ENCODE assay signal across 16 cellular contexts in genomic region chr9:97852001-97852398, GRCh38. TPM values are rescaled to one million over a fixed set of nuclear protein-coding genes. Genes with fewer than 3 reads are reported as not detected.
A peak's percentile ranks its signal among the peaks of the same experiment; 100 is the strongest.
DNase-seq lines count a peak whose midpoint lies in the region; ATAC-seq and TF ChIP-seq lines count a peak whose summit lies in the region.
"Had no signal": no experiment of that assay in that cellular context is flagged by ENCODE, and none has a peak within 500 bp of the region (broad histone marks: within the 10 kb centered on the region; RNA-seq: fewer than 3 reads in every experiment).

No MANE protein-coding gene starts in this region.

- TF ChIP-seq CTCF in glutamatergic neuron (IDR thresholded peaks at IDR 0.05; ENCODE audit: partially characterized antibody, unreplicated experiment): no peak

- no peaks in the 10 kb centered on the region for H3K36me3 ChIP-seq in iPS-20b (ENCODE audit: insufficient read depth, low read depth, low read length)
- H3K36me3 ChIP-seq: uterus had no signal

- peak overlapping the region; percentile 40; the same call in 1 of the 2 replicates for H3K4me3 ChIP-seq in iPS-20b (ENCODE audit: low read length)
- H3K4me3 ChIP-seq: uterus had no signal

- DNase-seq in activated naive CD8-positive, alpha-beta T cell treated with anti-CD3 and anti-CD28 coated beads, Interleukin-2, amount 50 U/mL, for 24 hours: no peak
- DNase-seq in T-helper 17 cell: no peak
- DNase-seq in stimulated activated naive B cell treated with anti-CD40 and anti-IgM and Interleukin-4, amounts not matched to agents 10 μg/mL and 1 μg/mL and 100 μg/mL, for 72 hours: no peak
- DNase-seq in glutamatergic neuron: no peak
- DNase-seq in activated CD8-positive, alpha-beta memory T cell treated with anti-CD3 and anti-CD28 coated beads, Interleukin-2, amount 50 U/mL, for 4 hours: no peak
- DNase-seq: activated T-cell treated with anti-CD3 and anti-CD28 coated beads for 4 hours; Karpas-422; midbrain; NCI-H187 treated with DMSO at 0.1 percent for 48 hours; NCI-H774; stimulated activated CD8-positive, alpha-beta memory T cell treated with anti-CD3 and anti-CD28 coated beads, Interleukin-4, amount 100 ng/mL, for 48 hours; uterus had no signal

- H3K27me3 ChIP-seq in iPS-20b (ENCODE audit: insufficient read depth, low read length): peaks cover 100% of the 10 kb centered on the region

- no peak for ATAC-seq in activated naive CD8-positive, alpha-beta T cell treated with anti-CD3 and anti-CD28 coated beads, Interleukin-2, amount 50 U/mL, for 24 hours
- no peak for ATAC-seq in T-helper 17 cell
- ATAC-seq in stimulated activated naive B cell treated with anti-CD40 and anti-IgM and Interleukin-4, amounts not matched to agents 10 μg/mL and 1 μg/mL and 100 μg/mL, for 72 hours (replicated peaks): no peak
- ATAC-seq in GM18858 (IDR thresholded peaks at IDR 0.05; ENCODE audit: unreplicated experiment): no peak

- peaks cover 26% of the 10 kb centered on the region for H3K4me1 Mint-ChIP-seq in activated naive CD8-positive, alpha-beta T cell (ENCODE audit: low read depth)
- peaks cover 27% of the 10 kb centered on the region for H3K4me1 Mint-ChIP-seq in activated naive CD8-positive, alpha-beta T cell treated with anti-CD3 and anti-CD28 coated beads, Interleukin-2, amount 50 U/mL, for 24 hours
- H3K4me1 Mint-ChIP-seq in T-helper 17 cell (peaks cover 15% of the 10 kb centered on the region), glutamatergic neuron (ENCODE audit: low read depth, unreplicated experiment) (no peaks in the 10 kb centered on the region)
- peaks cover 12 to 45% of the 10 kb centered on the region in 2 donors for H3K4me1 Mint-ChIP-seq in stimulated activated naive B cell treated with anti-CD40 and anti-IgM and Interleukin-4, amounts not matched to agents 10 μg/mL and 1 μg/mL and 100 μg/mL, for 72 hours

- H3K36me3 Mint-ChIP-seq in activated naive CD8-positive, alpha-beta T cell: no peaks in the 10 kb centered on the region
- H3K36me3 Mint-ChIP-seq in activated naive CD8-positive, alpha-beta T cell treated with anti-CD3 and anti-CD28 coated beads, Interleukin-2, amount 50 U/mL, for 24 hours (ENCODE audit: low read depth): no peaks in the 10 kb centered on the region
- H3K36me3 Mint-ChIP-seq in T-helper 17 cell (ENCODE audit: low read depth): peaks cover 9% of the 10 kb centered on the region
- peaks cover 3 to 5% of the 10 kb centered on the region in 2 donors for H3K36me3 Mint-ChIP-seq in stimulated activated naive B cell treated with anti-CD40 and anti-IgM and Interleukin-4, amounts not matched to agents 10 μg/mL and 1 μg/mL and 100 μg/mL, for 72 hours
- peaks cover 4% of the 10 kb centered on the region for H3K36me3 Mint-ChIP-seq in glutamatergic neuron (ENCODE audit: unreplicated experiment)

- H3K9me3 Mint-ChIP-seq in activated naive CD8-positive, alpha-beta T cell (ENCODE audit: low read depth): no peaks in the 10 kb centered on the region
- H3K9me3 Mint-ChIP-seq in activated naive CD8-positive, alpha-beta T cell treated with anti-CD3 and anti-CD28 coated beads, Interleukin-2, amount 50 U/mL, for 24 hours: no peaks in the 10 kb centered on the region
- H3K9me3 Mint-ChIP-seq in stimulated activated naive B cell treated with anti-CD40 and anti-IgM and Interleukin-4, amounts not matched to agents 10 μg/mL and 1 μg/mL and 100 μg/mL, for 72 hours: no peaks in the 10 kb centered on the region
- peaks cover 5% of the 10 kb centered on the region for H3K9me3 Mint-ChIP-seq in glutamatergic neuron (ENCODE audit: unreplicated experiment)

- H3K27ac Mint-ChIP-seq in activated naive CD8-positive, alpha-beta T cell: no peak overlapping the region
- no peak overlapping the region for H3K27ac Mint-ChIP-seq in activated naive CD8-positive, alpha-beta T cell treated with anti-CD3 and anti-CD28 coated beads, Interleukin-2, amount 50 U/mL, for 24 hours
- H3K27ac Mint-ChIP-seq in T-helper 17 cell (no peak overlapping the region), glutamatergic neuron (ENCODE audit: unreplicated experiment) (no peak overlapping the region)
- H3K27ac Mint-ChIP-seq in stimulated activated naive B cell treated with anti-CD40 and anti-IgM and Interleukin-4, amounts not matched to agents 10 μg/mL and 1 μg/mL and 100 μg/mL, for 72 hours: peak overlapping the region; percentile 82

- H3K27ac ChIP-seq in iPS-20b (ENCODE audit: low read length): no peak overlapping the region
- H3K27ac ChIP-seq: uterus had no signal

- H3K4me3 Mint-ChIP-seq in activated naive CD8-positive, alpha-beta T cell: peak overlapping the region; percentile 59
- no peak overlapping the region for H3K4me3 Mint-ChIP-seq in activated naive CD8-positive, alpha-beta T cell treated with anti-CD3 and anti-CD28 coated beads, Interleukin-2, amount 50 U/mL, for 24 hours
- peak overlapping the region; percentile 68 for H3K4me3 Mint-ChIP-seq in T-helper 17 cell
- H3K4me3 Mint-ChIP-seq in stimulated activated naive B cell treated with anti-CD40 and anti-IgM and Interleukin-4, amounts not matched to agents 10 μg/mL and 1 μg/mL and 100 μg/mL, for 72 hours: peak overlapping the region in 1 of 2 donors; percentile 42
- H3K4me3 Mint-ChIP-seq in glutamatergic neuron (ENCODE audit: unreplicated experiment): no peak overlapping the region

- H3K9me3 ChIP-seq in T-helper 17 cell (ENCODE audit: control insufficient read depth, low read length, poor library complexity, severe bottlenecking) (peaks cover 4% of the 10 kb centered on the region), iPS-20b (ENCODE audit: insufficient read depth, low read depth, low read length) (peaks cover 17% of the 10 kb centered on the region; the same call in 1 of the 2 replicates)
- H3K9me3 ChIP-seq: uterus had no signal

- H3K27me3 Mint-ChIP-seq in activated naive CD8-positive, alpha-beta T cell: peaks cover 44% of the 10 kb centered on the region
- peaks cover 80% of the 10 kb centered on the region for H3K27me3 Mint-ChIP-seq in activated naive CD8-positive, alpha-beta T cell treated with anti-CD3 and anti-CD28 coated beads, Interleukin-2, amount 50 U/mL, for 24 hours
- peaks cover 66% of the 10 kb centered on the region for H3K27me3 Mint-ChIP-seq in T-helper 17 cell
- peaks cover 67 to 81% of the 10 kb centered on the region in 2 donors for H3K27me3 Mint-ChIP-seq in stimulated activated naive B cell treated with anti-CD40 and anti-IgM and Interleukin-4, amounts not matched to agents 10 μg/mL and 1 μg/mL and 100 μg/mL, for 72 hours
- H3K27me3 Mint-ChIP-seq in glutamatergic neuron (ENCODE audit: unreplicated experiment): peaks cover 45% of the 10 kb centered on the region

- H3K9ac ChIP-seq in iPS-20b (ENCODE audit: low read depth, low read length): no peak overlapping the region

- 0 out of 2 replicates have a peak, but pooled peaks cover 2% of the 10 kb centered on the region for H3K4me1 ChIP-seq in iPS-20b (ENCODE audit: insufficient read depth, low read length)

RNA-seq across cellular contexts. Expression of gene FOXE1, which starts 1.0 kb away (rescaled TPM):
- total RNA-seq in T-helper 17 cell: under 1 TPM in 1 of 2 donors, not detected in 1; 0.08 TPM
- not detected for total RNA-seq in glutamatergic neuron (ENCODE audit: unreplicated experiment)
- total RNA-seq: pulmonary artery endothelial cell, uterus had no signal

Comparison
In these comparisons a context has a peak if more than half of its experiments do, and no peak if none do; other contexts are left out.
1. H3K4me3 Mint-ChIP-seq: peak in activated naive CD8-positive, alpha-beta T cell (single experiment) and T-helper 17 cell (single experiment); none in activated naive CD8-positive, alpha-beta T cell treated with anti-CD3 and anti-CD28 coated beads, Interleukin-2, amount 50 U/mL, for 24 hours (single experiment) and glutamatergic neuron (single experiment).